ENCODE assay signal across 9 cellular contexts in genomic region chr14:89641495-89642162, GRCh38.
DNase-seq lines count a peak whose midpoint lies in the region; ATAC-seq and TF ChIP-seq lines count a peak whose summit lies in the region.
"Had no signal": no experiment of that assay in that cellular context is flagged by ENCODE, and none has a peak within 500 bp of the region (broad histone marks: within the 10 kb centered on the region; RNA-seq: fewer than 3 reads in every experiment).

No MANE protein-coding gene starts in this region.

- DNase-seq in NCI-H2029 (lab: John Stamatoyannopoulos, UW), result peak; percentile 3
- no peak for DNase-seq in NCI-H2029 treated with DMSO at 0.1 percent for 48 hours (lab: John Stamatoyannopoulos, UW)
- no peak for DNase-seq in tibial nerve (ENCODE audit: low spot score in 2 of 2)
- DNase-seq in foreskin fibroblast, result no peak
- DNase-seq in foreskin melanocyte, result no peak

- ATAC-seq in GM21619 (IDR thresholded peaks at IDR 0.05; ENCODE audit: unreplicated experiment), result peak; percentile 99
- ATAC-seq in HG03575 (IDR thresholded peaks at IDR 0.05; ENCODE audit: extremely low read depth, insufficient number of reproducible peaks, low FRiP score, unreplicated experiment), result peak; percentile 95
- ATAC-seq: A549 had no signal

- H3K9me3 ChIP-seq in muscle layer of duodenum (ENCODE audit: control insufficient read depth in 1 of 2, low read length in 2 of 2) (no peaks in the 10 kb centered on the region), tibial nerve (no peaks in the 10 kb centered on the region)

- H3K36me3 ChIP-seq in muscle layer of duodenum (ENCODE audit: control insufficient read depth in 1 of 2, insufficient read depth in 2 of 2, low read length in 2 of 2) (no peaks in the 10 kb centered on the region), tibial nerve (no peaks in the 10 kb centered on the region)

- no peak overlapping the region for H3K4me3 ChIP-seq in muscle layer of duodenum (ENCODE audit: low read depth in 1 of 2, low read length in 2 of 2)
- H3K4me3 ChIP-seq in tibial nerve, result no peak overlapping the region
- H3K4me3 ChIP-seq in foreskin fibroblast (ENCODE audit: low read depth in 1 of 2, low read length in 2 of 2), result no peak overlapping the region
- H3K4me3 ChIP-seq: A549 had no signal

- TF ChIP-seq CTCF in tibial nerve (IDR thresholded peaks at IDR 0.05), result no peak
- TF ChIP-seq CTCF in foreskin fibroblast (IDR thresholded peaks at IDR 0.05; ENCODE audit: low read depth, low read length), result no peak

- no peak for TF ChIP-seq POLR2A in tibial nerve (IDR thresholded peaks at IDR 0.05)

- peak overlapping the region; percentile 64 for H3K27ac ChIP-seq in muscle layer of duodenum (ENCODE audit: low read length)
- H3K27ac ChIP-seq in tibial nerve, result no peak overlapping the region
- H3K27ac ChIP-seq: A549 had no signal

- TF ChIP-seq EP300 in tibial nerve (IDR thresholded peaks at IDR 0.05), result no peak

- WGBS in tibial nerve, 2 donors, result 76 to 77% methylated on average over 8 of the region's 8 CpGs

- H3K4me1 ChIP-seq in muscle layer of duodenum (ENCODE audit: control insufficient read depth in 1 of 2, insufficient read depth in 2 of 2, low read length in 2 of 2) (no peaks in the 10 kb centered on the region), tibial nerve (no peaks in the 10 kb centered on the region)
- H3K4me1 ChIP-seq: A549 had no signal

- no peaks in the 10 kb centered on the region for H3K27me3 ChIP-seq in muscle layer of duodenum (ENCODE audit: low read depth, low read length)
- H3K27me3 ChIP-seq in tibial nerve, result no peaks in the 10 kb centered on the region
